8 cellular contexts compared by ENCODE assay signal in the genomic region with DNA sequence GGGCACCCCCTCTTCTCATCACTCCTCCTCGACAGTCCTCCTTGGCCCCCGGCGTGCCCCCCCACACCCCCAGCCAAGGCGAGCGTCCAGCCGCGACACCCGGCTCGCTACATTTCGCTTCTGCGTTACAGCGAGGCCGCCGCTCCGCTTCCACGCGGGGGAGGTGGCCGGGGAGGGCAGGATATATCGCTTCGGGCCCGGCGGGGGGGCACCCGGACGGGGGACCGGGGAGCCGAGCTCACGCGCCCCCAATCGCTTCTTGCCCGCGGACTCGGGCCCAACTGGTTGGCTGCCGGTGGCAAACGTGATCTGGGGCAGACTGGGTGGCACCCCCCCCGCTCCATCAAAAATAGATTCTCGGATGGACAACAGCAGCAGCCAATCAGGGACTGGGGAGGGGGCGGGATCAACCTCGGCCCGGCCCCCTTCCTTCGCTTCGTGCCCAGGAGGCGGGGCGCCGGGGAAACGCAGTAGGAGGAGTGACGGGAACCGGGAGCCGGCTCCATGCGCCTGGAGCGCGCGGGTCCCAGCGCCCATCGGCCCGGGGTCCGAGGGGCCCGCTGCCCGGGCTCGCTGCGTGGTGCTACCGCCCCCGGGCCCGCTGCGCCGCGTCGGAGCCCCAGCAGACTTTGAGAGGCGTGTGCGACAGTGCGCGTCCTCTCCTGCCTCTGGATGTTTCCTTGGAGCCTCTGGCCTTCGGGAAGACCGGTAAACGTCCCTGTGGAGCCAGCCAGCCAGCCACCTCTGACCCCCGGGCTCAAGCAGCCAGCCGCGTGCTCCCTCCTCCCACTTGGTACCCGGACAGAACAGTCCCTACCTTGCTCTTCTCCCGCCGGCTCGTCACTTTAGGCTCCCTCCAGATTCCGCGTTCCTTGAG. TPM values are rescaled to one million over a fixed set of nuclear protein-coding genes. Genes with fewer than 3 reads are reported as not detected.
DNase-seq lines count a peak whose midpoint lies in the region; ATAC-seq and TF ChIP-seq lines count a peak whose summit lies in the region.

A gene (minus strand): TSS at position 321 of the 877 bp plus-strand sequence. CDS start 2,757 bp downstream, outside the sequence.

- intact Hi-C loops in left ventricle myocardium superior (cut with micrococcal nuclease) (no loop called here), psoas muscle (cut with DNase I) (no loop called here)

- peak within 1 kb of the TSS; percentile 94 for H3K4me3 ChIP-seq in psoas muscle
- peak within 1 kb of the TSS; percentile 82 for H3K4me3 ChIP-seq in urinary bladder (ENCODE audit: low read depth, low read length)

- H3K36me3 ChIP-seq in psoas muscle (ENCODE audit: insufficient read depth in 1 of 2, low read depth in 1 of 2) (peaks cover 0 to 16% of the 10 kb centered on the region in 2 donors), urinary bladder (ENCODE audit: insufficient read depth) (no peaks in the 10 kb centered on the region)

- H3K4me1 ChIP-seq in psoas muscle: peaks cover 46% of the 10 kb centered on the region
- H3K4me1 ChIP-seq in urinary bladder (ENCODE audit: insufficient read depth): no peaks in the 10 kb centered on the region

- ATAC-seq in HG03025 (IDR thresholded peaks at IDR 0.05; ENCODE audit: low FRiP score, unreplicated experiment) (peak; percentile 80), left ventricle myocardium superior (peak; percentile 89), psoas muscle (peak; percentile 91 to 96 (median 94))

- H3K27ac ChIP-seq in psoas muscle: peak within 1 kb of the TSS; percentile 97
- peak within 1 kb of the TSS; percentile 82 for H3K27ac ChIP-seq in urinary bladder (ENCODE audit: low read depth)

- 0% methylated on average over 45 to 83 of the region's 83 CpGs for WGBS in psoas muscle, 3 donors
- under 1% methylated on average over 83 of the region's 83 CpGs for WGBS in urinary bladder

- no peaks in the 10 kb centered on the region for H3K9me3 ChIP-seq in psoas muscle

- H3K27me3 ChIP-seq in psoas muscle (ENCODE audit: insufficient read depth in 3 of 3, low read length in 2 of 3): no peaks in the 10 kb centered on the region

- DNase-seq in NCI-H2081 (lab: John Stamatoyannopoulos, UW) (peak; percentile 93 to 95), T-helper 22 cell (ENCODE audit: low read depth) (peak; percentile 94), anterior cingulate cortex (lab: John Stamatoyannopoulos, UW) (peak; percentile 62 to 98 (median 94)), left ventricle myocardium superior (peak; percentile 95), psoas muscle (peak; percentile 93 to 96)

- peak; percentile 51 for TF ChIP-seq POLR2A in GM15510 (IDR thresholded peaks at IDR 0.05; ENCODE audit: borderline replicate concordance, extremely low read depth, insufficient read length)

- no peak for TF ChIP-seq CTCF in psoas muscle (IDR thresholded peaks at IDR 0.05)

RNA-seq across cellular contexts. Expression of the gene that starts here (rescaled TPM):
- total RNA-seq in left ventricle myocardium superior (511 TPM), psoas muscle (10 to 100 TPM; 54.1 to 87.7 (median 67.4) TPM), urinary bladder (11.5 TPM)
- polyA plus RNA-seq in psoas muscle (10 to 100 TPM; 19.8 to 42.9 (median 25.7) TPM), urinary bladder (24.1 TPM)

Comparison
In these comparisons a context has a peak if more than half of its experiments do, and no peak if none do; other contexts are left out.
1. Peak in every context shown above with its lines: DNase-seq, ATAC-seq, H3K4me3 ChIP-seq and H3K27ac ChIP-seq.